13 cellular contexts compared by ENCODE assay signal in the genomic region with DNA sequence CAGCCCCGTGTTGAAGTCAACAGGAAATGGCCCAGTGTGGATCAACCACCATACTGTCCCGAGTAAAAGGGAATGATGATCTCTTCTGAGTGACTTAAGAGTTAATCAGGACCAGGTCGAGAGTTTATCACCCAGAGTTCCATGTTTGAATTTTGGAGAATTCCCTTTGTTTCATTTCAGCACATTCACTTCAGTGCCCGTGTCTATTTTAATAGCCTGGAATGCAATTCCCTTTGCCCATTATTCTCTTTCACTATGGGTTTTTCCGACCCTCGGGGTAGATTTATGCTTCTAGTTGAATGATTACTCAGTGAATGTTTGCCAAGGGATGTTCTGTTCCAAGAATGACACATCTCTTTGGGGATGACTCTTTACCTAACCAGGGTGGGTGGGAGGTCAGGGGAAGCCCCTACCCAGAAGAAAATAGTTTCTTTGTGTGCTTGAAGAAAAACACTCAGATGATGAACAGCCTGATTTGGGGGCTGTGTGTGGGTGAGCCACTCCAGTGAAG.
DNase-seq lines count a peak whose midpoint lies in the region; ATAC-seq, FAIRE-seq and TF ChIP-seq lines count a peak whose summit lies in the region.
"Had no signal": no experiment of that assay in that cellular context is flagged by ENCODE, and none has a peak within 500 bp of the region (broad histone marks: within the 10 kb centered on the region; RNA-seq: fewer than 3 reads in every experiment).

No MANE protein-coding gene starts in this region.

- H3K18ac ChIP-seq in trophoblast cell (ENCODE audit: low read length), result no peak overlapping the region

- no peak overlapping the region for H3K9ac ChIP-seq in trophoblast cell (ENCODE audit: low read length)

- peak overlapping the region; percentile 91 for H3K27ac ChIP-seq in trophoblast cell (ENCODE audit: low read depth, low read length)
- no peak overlapping the region for H3K27ac ChIP-seq in dorsolateral prefrontal cortex
- H3K27ac ChIP-seq: uterus had no signal

- FAIRE-seq in bronchial epithelial cell (lab: Jason Lieb, UNC), result no peak

- no peaks in the 10 kb centered on the region for H3K79me2 ChIP-seq in trophoblast cell (ENCODE audit: control insufficient read depth, insufficient read depth, low read length, poor library complexity)

- peak overlapping the region; percentile 85 for H3K4ac ChIP-seq in trophoblast cell (ENCODE audit: low read depth, low read length)

- H2BK5ac ChIP-seq in trophoblast cell (ENCODE audit: low read depth, low read length, poor library complexity), result peak overlapping the region; percentile 74

- TF ChIP-seq CTCF in bronchial epithelial cell (IDR thresholded peaks at IDR 0.05; ENCODE audit: insufficient read depth, low read length, severe bottlenecking), result no peak
- TF ChIP-seq CTCF in dorsolateral prefrontal cortex (IDR thresholded peaks at IDR 0.05 in 54 of 56, conservative IDR thresholded peaks at IDR 0.05 in 2 of 56; ENCODE audit: low read depth in 1 of 56, partially characterized antibody in 56 of 56), result no peak

- H3K4me2 ChIP-seq in trophoblast cell (ENCODE audit: low read length), result no peak overlapping the region

- H3K79me1 ChIP-seq in trophoblast cell (ENCODE audit: low read length), result peaks cover 26% of the 10 kb centered on the region

- H2BK12ac ChIP-seq in trophoblast cell (ENCODE audit: low read length), result peak overlapping the region; percentile 88

- H2AFZ ChIP-seq in trophoblast cell (ENCODE audit: insufficient read depth, low read length, poor library complexity), result no peak overlapping the region

- H3K27me3 ChIP-seq in bronchial epithelial cell (ENCODE audit: control insufficient read depth, insufficient read depth, low read length), result no peaks in the 10 kb centered on the region
- H3K27me3 ChIP-seq in trophoblast cell (ENCODE audit: insufficient read depth, low read length), result no peaks in the 10 kb centered on the region
- H3K27me3 ChIP-seq in dorsolateral prefrontal cortex, result no peaks in the 10 kb centered on the region
- H3K27me3 ChIP-seq: uterus had no signal

- H4K91ac ChIP-seq in trophoblast cell (ENCODE audit: low read depth, low read length), result peak overlapping the region; percentile 91

- peak overlapping the region; percentile 85 for H4K8ac ChIP-seq in trophoblast cell (ENCODE audit: low read depth, low read length)

- H3K9me3 ChIP-seq in trophoblast cell (ENCODE audit: insufficient read depth, low read depth, low read length), result no peaks in the 10 kb centered on the region
- H3K9me3 ChIP-seq: uterus had no signal

- H3K4me3 ChIP-seq in bronchial epithelial cell (ENCODE audit: low read depth, low read length) (no peak overlapping the region), trophoblast cell (ENCODE audit: low read depth, low read length) (no peak overlapping the region), dorsolateral prefrontal cortex (no peak overlapping the region)
- H3K4me3 ChIP-seq: uterus had no signal

- peaks cover 7 to 12% of the 10 kb centered on the region in 2 experiments for H3K4me1 ChIP-seq in trophoblast cell (ENCODE audit: control insufficient read depth in 1 of 2, insufficient read depth in 2 of 2, low read length in 2 of 2)
- H3K4me1 ChIP-seq: uterus had no signal

- peak; percentile 57 for ATAC-seq in GM19463 (IDR thresholded peaks at IDR 0.05; ENCODE audit: unreplicated experiment)
- no peak for ATAC-seq in activated CD4-positive, CD25-positive, alpha-beta regulatory T cell treated with anti-CD3 and anti-CD28 coated beads, Interleukin-2, amount 50 U/mL, for 24 hours
- ATAC-seq in GM21786 (IDR thresholded peaks at IDR 0.05; ENCODE audit: unreplicated experiment), result no peak

- no CpG with 5 or more reads among the region's 6 CpGs for WGBS in trophoblast cell (ENCODE audit: extremely low coverage, insufficient coverage, insufficient read length)

- peak overlapping the region; percentile 97 for H2BK120ac ChIP-seq in trophoblast cell (ENCODE audit: insufficient read depth, low read length, poor library complexity)

- DNase-seq in HPDE6-E6E7 (ENCODE audit: extremely low spot score) (peak; percentile 56), bronchial epithelial cell (ENCODE audit: low read depth) (peak; percentile 95), trophoblast cell (peak; percentile 65 to 85), dorsolateral prefrontal cortex (no peak), NOMO-1 treated with DMSO at 0.1 percent for 48 hours (lab: John Stamatoyannopoulos, UW; ENCODE audit: unreplicated experiment) (no peak)
- DNase-seq: activated naive CD8-positive, alpha-beta T cell treated with anti-CD3 and anti-CD28 coated beads for 36 hours; effector CD8-positive, alpha-beta T cell; MV-4-11; T-helper 2 cell had no signal

- intact Hi-C loops in dorsolateral prefrontal cortex (cut with DNase I), result no loop called here

- peak overlapping the region; percentile 38 for H4K12ac ChIP-seq in trophoblast cell (ENCODE audit: low read depth, low read length)

- H3K23ac ChIP-seq in trophoblast cell (ENCODE audit: low read length), result no peak overlapping the region

- H3K36me3 ChIP-seq in bronchial epithelial cell (ENCODE audit: control insufficient read depth, insufficient read depth, low read length), result no peaks in the 10 kb centered on the region
- H3K36me3 ChIP-seq in trophoblast cell (ENCODE audit: control insufficient read depth in 1 of 2, insufficient read depth in 2 of 2, low read length in 2 of 2), result no peaks in the 10 kb centered on the region
- H3K36me3 ChIP-seq: uterus had no signal

- H2AK5ac ChIP-seq in trophoblast cell (ENCODE audit: low read length), result peak overlapping the region; percentile 92

- H3K14ac ChIP-seq in trophoblast cell (ENCODE audit: low read length), result peak overlapping the region; percentile 54

Comparison
In these comparisons a context has a peak if more than half of its experiments do, and no peak if none do; other contexts are left out.
1. DNase-seq: peak in HPDE6-E6E7 (single experiment), bronchial epithelial cell (single experiment) and trophoblast cell (2 of 2); none in dorsolateral prefrontal cortex (0 of 10) and NOMO-1 treated with DMSO at 0.1 percent for 48 hours (single experiment).